Comparison of ENCODE assay signal across 23 cellular contexts in genomic region chr20:60049601-60050000, GRCh38.
DNase-seq lines count a peak whose midpoint lies in the region; ATAC-seq and TF ChIP-seq lines count a peak whose summit lies in the region.
"Had no signal": no experiment of that assay in that cellular context is flagged by ENCODE, and none has a peak within 500 bp of the region (broad histone marks: within the 10 kb centered on the region; RNA-seq: fewer than 3 reads in every experiment).

No MANE protein-coding gene starts in this region.

- no peaks in the 10 kb centered on the region for H3K79me2 ChIP-seq in PC-3 (ENCODE audit: low read length)

- POLR2A ChIA-PET in PC-3 (lab: Charles Lee; ENCODE audit: unreplicated experiment), result no interaction called here

- no peaks in the 10 kb centered on the region for H3K9me2 ChIP-seq in PC-3 (replicated peaks; ENCODE audit: low read length)
- H3K9me2 ChIP-seq: SK-N-SH had no signal

- H2AFZ ChIP-seq in PC-3 (ENCODE audit: low read length), result no peak overlapping the region

- no peaks in the 10 kb centered on the region for H4K20me1 ChIP-seq in PC-3 (ENCODE audit: low read length)

- ATAC-seq in PC-3, result peak; percentile 14
- ATAC-seq in GM21381 (IDR thresholded peaks at IDR 0.05; ENCODE audit: unreplicated experiment), result no peak
- ATAC-seq: activated naive CD4-positive, alpha-beta T cell treated with anti-CD3 and anti-CD28 coated beads, Interleukin-2, amount 50 U/mL, for 72 hours; Right ventricle myocardium inferior; stimulated activated naive B cell treated with anti-CD40 and anti-IgM and Interleukin-4, amounts not matched to agents 10 μg/mL and 1 μg/mL and 100 μg/mL, for 72 hours had no signal

- peaks cover 24% of the 10 kb centered on the region for H3K27me3 ChIP-seq in PC-3 (ENCODE audit: low read length)
- H3K27me3 ChIP-seq: BE2C had no signal

- H3K4me1 ChIP-seq in PC-3 (ENCODE audit: insufficient read depth, low read length), result peaks cover 10% of the 10 kb centered on the region
- H3K4me1 ChIP-seq: BE2C had no signal

- BruUV-seq in PC-3 (replicated peaks; lab: Mats Ljungman, UMichigan), result no TSS peak

- H3K27ac ChIP-seq in PC-3 (ENCODE audit: low read length) (no peak overlapping the region), epithelial cell of prostate (peak overlapping the region; percentile 77)
- H3K27ac ChIP-seq: left lung, skin epidermis had no signal

- H3K4me3 ChIP-seq in PC-3 (ENCODE audit: low read length), result no peak overlapping the region
- H3K4me3 ChIP-seq: left lung, skin epidermis had no signal

- no peak overlapping the region for H3K9ac ChIP-seq in PC-3 (ENCODE audit: low read length)
- H3K9ac ChIP-seq: SK-N-SH had no signal

- no peaks in the 10 kb centered on the region for H3F3A ChIP-seq in PC-3 (ENCODE audit: low read length, unreplicated experiment)

- H3K4me2 ChIP-seq in PC-3 (ENCODE audit: low read length), result no peak overlapping the region
- H3K4me2 ChIP-seq: SK-N-SH had no signal

- no peaks in the 10 kb centered on the region for H3K36me3 ChIP-seq in PC-3 (ENCODE audit: low read depth, low read length)
- H3K36me3 ChIP-seq: BE2C, left lung had no signal

- peak; percentile 44 for DNase-seq in A172 (ENCODE audit: low spot score)
- DNase-seq in HCEC 1CT, result peak; percentile 46
- peak; percentile 36 for DNase-seq in PC-3
- DNase-seq in epithelial cell of prostate (ENCODE audit: low read depth, low spot score), result no peak
- no peak for DNase-seq in AG08396 (ENCODE audit: low spot score)
- no peak for DNase-seq in DMS 273 (lab: John Stamatoyannopoulos, UW; ENCODE audit: unreplicated experiment)
- DNase-seq in GM19238 (ENCODE audit: insufficient read length, low spot score), result no peak
- DNase-seq: activated B cell treated with CpG ODN at 0.5 μM for 24 hours; activated CD4-positive, alpha-beta T cell treated with anti-CD3 and anti-CD28 coated beads, Interleukin-2, amount 10 ng/mL, durations not matched to agents 7 days and 5 days; activated effector memory CD4-positive, alpha-beta T cell treated with Interleukin-2 at 50 U/mL for 16 hours; amygdala; BE2C; glutamatergic neuron; left lung; mesenchymal stem cell; NCI-H1092 treated with DMSO at 0.1 percent for 48 hours; NCI-H524; SK-N-SH; stimulated activated naive B cell treated with anti-CD40 and anti-IgM and Interleukin-4, amounts not matched to agents 10 μg/mL and 1 μg/mL and 100 μg/mL, for 72 hours had no signal

- intact Hi-C loops in PC-3 (cut with micrococcal nuclease), result no loop called here

- CTCF ChIA-PET in PC-3 (lab: Charles Lee), result interaction anchor here (0.7 to 1.2 kb wide), 4 partner anchors 55 to 94 kb away, joined by 3 to 20 read pairs (median 4); no protein-coding TSS in a partner anchor

- TF ChIP-seq CTCF in PC-3 (conservative IDR thresholded peaks at IDR 0.05; ENCODE audit: low read depth, low read length), result no peak

- H3K9me3 ChIP-seq in PC-3 (ENCODE audit: low read length), result no peaks in the 10 kb centered on the region
- H3K9me3 ChIP-seq: left lung, SK-N-SH had no signal

Comparison
In these comparisons a context has a peak if more than half of its experiments do, and no peak if none do; other contexts are left out.
1. DNase-seq: peak in A172 (single experiment), HCEC 1CT (single experiment) and PC-3 (single experiment); none in epithelial cell of prostate (single experiment), AG08396 (single experiment), DMS 273 (single experiment) and GM19238 (single experiment).